20 cellular contexts compared by ENCODE assay signal in genomic region chr11:108984548-108984947, GRCh38.
"Had no signal": no experiment of that assay in that cellular context is flagged by ENCODE, and none has a peak within 500 bp of the region (broad histone marks: within the 10 kb centered on the region; RNA-seq: fewer than 3 reads in every experiment).

No MANE protein-coding gene starts in this region.

- H3K27ac Mint-ChIP-seq: activated CD4-positive, alpha-beta T cell treated with anti-CD3 and anti-CD28 coated beads, Interleukin-2, amount 10 ng/mL, durations not matched to agents 7 days and 5 days; activated naive CD8-positive, alpha-beta T cell; activated T-cell treated with anti-CD3 and anti-CD28 coated beads, Interleukin-2, amount 50 U/mL, for 72 hours; T-helper 2 cell treated with Interferon-gamma antibody and Interleukin-4, amounts not matched to agents 5 μg/mL and 100 μg/mL, for 36 hours had no signal

- H3K27ac ChIP-seq: brain microvascular endothelial cell, foreskin keratinocyte, lower lobe of right lung, ovary, transverse colon had no signal

- H3K36me3 ChIP-seq: brain microvascular endothelial cell, lower lobe of right lung, ovary, transverse colon had no signal

- H3K9me3 Mint-ChIP-seq: activated CD4-positive, alpha-beta T cell treated with anti-CD3 and anti-CD28 coated beads, Interleukin-2, amount 10 ng/mL, durations not matched to agents 7 days and 5 days; central memory CD8-positive, alpha-beta T cell; neural crest cell; T-helper 2 cell treated with Interferon-gamma antibody and Interleukin-4, amounts not matched to agents 5 μg/mL and 100 μg/mL, for 36 hours had no signal

- H3K4me1 ChIP-seq: lower lobe of right lung, transverse colon had no signal

- H3K4me3 Mint-ChIP-seq: activated CD4-positive, alpha-beta T cell treated with anti-CD3 and anti-CD28 coated beads, Interleukin-2, amount 10 ng/mL, durations not matched to agents 7 days and 5 days; activated naive CD8-positive, alpha-beta T cell; activated T-cell treated with anti-CD3 and anti-CD28 coated beads, Interleukin-2, amount 50 U/mL, for 72 hours; central memory CD8-positive, alpha-beta T cell; neural crest cell; T-helper 2 cell treated with Interferon-gamma antibody and Interleukin-4, amounts not matched to agents 5 μg/mL and 100 μg/mL, for 36 hours had no signal

- H3K4me1 Mint-ChIP-seq: activated CD4-positive, alpha-beta T cell treated with anti-CD3 and anti-CD28 coated beads, Interleukin-2, amount 10 ng/mL, durations not matched to agents 7 days and 5 days; central memory CD8-positive, alpha-beta T cell; neural crest cell had no signal

- H3K9me3 ChIP-seq: ovary, transverse colon had no signal

- DNase-seq: activated CD4-positive, alpha-beta T cell treated with anti-CD3 and anti-CD28 coated beads, Interleukin-2, amount 10 ng/mL, durations not matched to agents 7 days and 5 days; activated CD8-positive, alpha-beta memory T cell treated with anti-CD3 and anti-CD28 coated beads, Interleukin-2, amount 50 U/mL, for 48 hours; activated gamma-delta T cell treated with Interleukin-2 at 50 U/mL for 16 hours; activated T-cell treated with anti-CD3 and anti-CD28 coated beads, Interleukin-2, amount 50 U/mL, for 72 hours; amniotic stem cell; brain microvascular endothelial cell; cortex of kidney; effector CD8-positive, alpha-beta T cell; foreskin keratinocyte; lower lobe of right lung; midbrain; ovary; stimulated activated CD4-positive, alpha-beta T cell treated with anti-CD3 and anti-CD28 coated beads, Interleukin-2, amount 100 ng/mL, for 48 hours; stimulated activated naive CD4-positive, alpha-beta T cell; substantia nigra; transverse colon had no signal

- H3K4me3 ChIP-seq: lower lobe of right lung, ovary, transverse colon had no signal

- H3K27me3 Mint-ChIP-seq: activated CD4-positive, alpha-beta T cell treated with anti-CD3 and anti-CD28 coated beads, Interleukin-2, amount 10 ng/mL, durations not matched to agents 7 days and 5 days had no signal

- ATAC-seq: activated T-cell treated with anti-CD3 and anti-CD28 coated beads, Interleukin-2, amount 50 U/mL, for 72 hours; foreskin keratinocyte; lower lobe of right lung had no signal

- H3K27me3 ChIP-seq: brain microvascular endothelial cell, foreskin keratinocyte, ovary, transverse colon had no signal

- H3K36me3 Mint-ChIP-seq: activated naive CD8-positive, alpha-beta T cell had no signal
